In the genomic region with DNA sequence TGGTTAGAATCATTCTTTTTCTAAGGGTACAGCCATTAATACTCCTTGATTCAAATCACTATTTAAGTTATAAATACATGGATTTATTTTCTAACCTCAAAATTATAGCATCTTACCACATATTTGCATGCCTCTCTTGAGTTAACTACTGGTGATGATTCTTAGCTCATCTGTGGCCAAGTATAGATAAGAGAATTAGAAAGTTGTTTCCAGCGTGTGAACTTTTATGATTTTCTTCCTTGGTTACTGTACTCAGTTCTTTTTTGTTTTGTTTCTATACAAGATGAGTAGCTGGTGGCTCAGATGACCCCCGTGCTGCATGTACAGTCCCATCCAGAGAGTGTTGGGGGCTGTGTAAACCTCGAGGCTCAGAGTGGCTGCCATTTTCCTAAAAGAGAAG, we compare ENCODE assay signal across 29 cellular contexts.
DNase-seq lines count a peak whose midpoint lies in the region; ATAC-seq and TF ChIP-seq lines count a peak whose summit lies in the region.
"Had no signal": no experiment of that assay in that cellular context is flagged by ENCODE, and none has a peak within 500 bp of the region (broad histone marks: within the 10 kb centered on the region; RNA-seq: fewer than 3 reads in every experiment).

No MANE protein-coding gene starts in this region.

- peak overlapping the region; percentile 28 for H3K18ac ChIP-seq in neuronal stem cell (ENCODE audit: low read length)

- no peak overlapping the region for H2BK12ac ChIP-seq in neuronal stem cell (ENCODE audit: low read length)

- in situ Hi-C loops in GM13976 (cut with MboI; ENCODE audit: low sequenced_read_pairs, unreplicated experiment), result no loop called here

- peaks cover 4% of the 10 kb centered on the region for H3K79me1 ChIP-seq in neuronal stem cell (ENCODE audit: low read depth, low read length)

- H3K9me3 ChIP-seq in BLaER1 treated with 17β-estradiol and CSF1 and Interleukin-3, amounts not matched to agents 10 nM and 100 nM (replicated peaks in 1 of 11), result no peaks in the 10 kb centered on the region
- no peaks in the 10 kb centered on the region for H3K9me3 ChIP-seq in RWPE2 (ENCODE audit: severe bottlenecking)
- H3K9me3 ChIP-seq in neuronal stem cell (replicated peaks in 1 of 2; ENCODE audit: control insufficient read depth in 2 of 2, insufficient read depth in 1 of 2, low read depth in 1 of 2, low read length in 2 of 2), result no peaks in the 10 kb centered on the region
- H3K9me3 ChIP-seq: lower lobe of right lung, upper lobe of right lung had no signal

- TF ChIP-seq CTCF in RWPE2 (IDR thresholded peaks at IDR 0.05; ENCODE audit: poor library complexity, severe bottlenecking), result no peak
- TF ChIP-seq CTCF in GM13976 (IDR thresholded peaks at IDR 0.05; ENCODE audit: borderline replicate concordance, control extremely low read depth, extremely low read depth, insufficient read depth, missing control alignments), result no peak

- no peak overlapping the region for H3K27ac ChIP-seq in BLaER1 treated with 17β-estradiol and CSF1 and Interleukin-3, amounts not matched to agents 10 nM and 100 nM
- H3K27ac ChIP-seq in RWPE2 (ENCODE audit: poor library complexity, severe bottlenecking) (peak overlapping the region; percentile 80), neuronal stem cell (replicated peaks; ENCODE audit: low read length) (no peak overlapping the region)
- H3K27ac ChIP-seq: HL-60, lower lobe of right lung, upper lobe of right lung had no signal

- no peaks in the 10 kb centered on the region for H3K27me3 ChIP-seq in BLaER1 treated with 17β-estradiol and CSF1 and Interleukin-3, amounts not matched to agents 10 nM and 100 nM
- H3K27me3 ChIP-seq in RWPE2 (ENCODE audit: insufficient read depth, poor library complexity, severe bottlenecking) (no peaks in the 10 kb centered on the region), neuronal stem cell (ENCODE audit: control insufficient read depth in 3 of 3, insufficient read depth in 3 of 3, low read depth in 1 of 3, low read length in 3 of 3) (no peaks in the 10 kb centered on the region)
- H3K27me3 ChIP-seq: upper lobe of right lung had no signal

- H4K20me1 ChIP-seq in BLaER1 treated with 17β-estradiol and CSF1 and Interleukin-3, amounts not matched to agents 10 nM and 100 nM, result peaks cover 83 to 100% (median 98%) of the 10 kb centered on the region in 11 experiments

- H2BK15ac ChIP-seq in neuronal stem cell (ENCODE audit: low read length), result no peak overlapping the region

- no peak overlapping the region for H4K91ac ChIP-seq in neuronal stem cell (ENCODE audit: low read depth, low read length, poor library complexity)

- H2BK120ac ChIP-seq in neuronal stem cell (ENCODE audit: low read depth, low read length), result no peak overlapping the region

- no peak overlapping the region for H3K14ac ChIP-seq in neuronal stem cell (ENCODE audit: low read length)

- no peak overlapping the region for H4K8ac ChIP-seq in neuronal stem cell (ENCODE audit: low read depth, low read length)

- ATAC-seq in GM19468 (IDR thresholded peaks at IDR 0.05; ENCODE audit: extremely low read depth, unreplicated experiment), result peak; percentile 26
- no peak for ATAC-seq in RWPE2 (ENCODE audit: low read depth)
- no peak for ATAC-seq in GM21423 (IDR thresholded peaks at IDR 0.05; ENCODE audit: unreplicated experiment)
- ATAC-seq: lower lobe of right lung; natural killer cell treated with Interleukin-12 subunit alpha and Interleukin-12 subunit beta and Interleukin-15 and Interleukin-18, amount 100 ng/mL, for 72 hours; upper lobe of right lung had no signal

- peak overlapping the region; percentile 16 to 62 (median 39); a peak in 16 of 22 replicates for H3K4me2 ChIP-seq in BLaER1 treated with 17β-estradiol and CSF1 and Interleukin-3, amounts not matched to agents 10 nM and 100 nM
- no peak overlapping the region for H3K4me2 ChIP-seq in neuronal stem cell (ENCODE audit: insufficient read depth, low read length, poor library complexity, severe bottlenecking)

- no peak overlapping the region for H3K4me3 ChIP-seq in BLaER1 treated with 17β-estradiol and CSF1 and Interleukin-3, amounts not matched to agents 10 nM and 100 nM
- no peak overlapping the region for H3K4me3 ChIP-seq in RWPE2 (ENCODE audit: severe bottlenecking)
- no peak overlapping the region for H3K4me3 ChIP-seq in neuronal stem cell (ENCODE audit: low read length in 2 of 2)
- H3K4me3 ChIP-seq: lower lobe of right lung, upper lobe of right lung had no signal

- H3K9ac ChIP-seq in BLaER1 treated with 17β-estradiol and CSF1 and Interleukin-3, amounts not matched to agents 10 nM and 100 nM, result no peak overlapping the region
- H3K9ac ChIP-seq in neuronal stem cell (ENCODE audit: low read depth, low read length, poor library complexity), result no peak overlapping the region

- H3K23ac ChIP-seq in neuronal stem cell (ENCODE audit: low read depth, low read length, poor library complexity), result no peak overlapping the region

- no CpG with 5 or more reads among the region's 3 CpGs for whole genome bisulfite sequencing in neuronal stem cell (ENCODE audit: extremely low coverage in 2 of 2, insufficient read length in 2 of 2, insufficient replicate concordance in 1 of 2), 2 donors

- DNase-seq in RWPE2 (ENCODE audit: low spot score) (no peak), neuronal stem cell (ENCODE audit: low spot score) (no peak), superior temporal gyrus (ENCODE audit: extremely low spot score) (no peak), GM13976 (ENCODE audit: low spot score) (no peak)
- DNase-seq: activated CD4-positive, alpha-beta T cell treated with anti-CD3 and anti-CD28 coated beads for 1 hour; activated naive CD4-positive, alpha-beta T cell treated with anti-CD3 and anti-CD28 coated beads for 36 hours; activated T-cell treated with anti-CD3 and anti-CD28 coated beads, Interleukin-2, amount 50 U/mL, for 1 hour; amygdala; Calu3; DND-41; effector CD4-positive, alpha-beta T cell; lower lobe of right lung; MV-4-11; NCI-H146; NCI-H2107; NCI-H446; NCI-H774; retina; RPMI8226; small intestine; stimulated activated CD4-positive, alpha-beta T cell treated with anti-CD3 and anti-CD28 coated beads, Interleukin-1b, Interleukin-23, amount 100 ng/mL, for 48 hours; stimulated activated CD8-positive, alpha-beta memory T cell treated with anti-CD3 and anti-CD28 coated beads, Interleukin-4, amount 100 ng/mL, for 48 hours; T-helper 1 cell; upper lobe of right lung had no signal

- H2BK5ac ChIP-seq in neuronal stem cell (ENCODE audit: low read length), result no peak overlapping the region

- no peak overlapping the region for H2AFZ ChIP-seq in neuronal stem cell (ENCODE audit: low read length)

- H2AK5ac ChIP-seq in neuronal stem cell (ENCODE audit: low read depth, low read length), result no peak overlapping the region

- H3K4ac ChIP-seq in neuronal stem cell (ENCODE audit: low read length), result no peak overlapping the region

- H3K36me3 ChIP-seq in BLaER1 treated with 17β-estradiol and CSF1 and Interleukin-3, amounts not matched to agents 10 nM and 100 nM, result peaks cover 0 to 5% (median 0%) of the 10 kb centered on the region in 11 experiments; a peak in 3 of 22 replicates
- H3K36me3 ChIP-seq in RWPE2 (ENCODE audit: low read depth), result no peaks in the 10 kb centered on the region
- H3K36me3 ChIP-seq in neuronal stem cell (replicated peaks in 1 of 2; ENCODE audit: control insufficient read depth in 2 of 2, insufficient read depth in 2 of 2, low read length in 2 of 2), result peaks cover 0 to 4% of the 10 kb centered on the region in 2 donors
- H3K36me3 ChIP-seq: lower lobe of right lung, upper lobe of right lung had no signal

- H3K4me1 ChIP-seq in BLaER1 treated with 17β-estradiol and CSF1 and Interleukin-3, amounts not matched to agents 10 nM and 100 nM, result peaks cover 56 to 86% (median 76%) of the 10 kb centered on the region in 10 experiments
- H3K4me1 ChIP-seq in RWPE2 (ENCODE audit: insufficient read depth, poor library complexity, severe bottlenecking), result peaks cover 39% of the 10 kb centered on the region
- peaks cover 6 to 16% of the 10 kb centered on the region in 2 donors for H3K4me1 ChIP-seq in neuronal stem cell (ENCODE audit: control insufficient read depth in 2 of 2, insufficient read depth in 1 of 2, low read depth in 1 of 2, low read length in 2 of 2)
